ENCODE assay signal across 17 cellular contexts in genomic region chr6:157157228-157157627, GRCh38.
DNase-seq lines count a peak whose midpoint lies in the region; ATAC-seq and TF ChIP-seq lines count a peak whose summit lies in the region.
"Had no signal": no experiment of that assay in that cellular context is flagged by ENCODE, and none has a peak within 500 bp of the region (broad histone marks: within the 10 kb centered on the region; RNA-seq: fewer than 3 reads in every experiment).

No MANE protein-coding gene starts in this region.

- no peak for TF ChIP-seq CTCF in nephron progenitor cell (IDR thresholded peaks at IDR 0.05)

- CTCF ChIA-PET in T-cell (lab: Charles Lee) = no interaction called here

- no peaks in the 10 kb centered on the region for H3K9me3 Mint-ChIP-seq in nephron progenitor cell
- no peaks in the 10 kb centered on the region for H3K9me3 Mint-ChIP-seq in T-cell
- H3K9me3 Mint-ChIP-seq: activated naive CD8-positive, alpha-beta T cell treated with anti-CD3 and anti-CD28 coated beads, Interleukin-2, amount 10 ng/mL, durations not matched to agents 7 days and 5 days; activated T-helper 2 cell treated with anti-CD3 and anti-CD28 coated beads, Interferon-gamma antibody, Interleukin-2, Interleukin-4, amounts not matched to agents 10 μg/mL and 5 μg/mL and 100 μg/mL, durations not matched to agents 14 hours and 24 hours and 36 hours; nephron had no signal

- H3K27ac Mint-ChIP-seq in nephron progenitor cell = peak overlapping the region; percentile 4
- no peak overlapping the region for H3K27ac Mint-ChIP-seq in T-cell
- H3K27ac Mint-ChIP-seq: activated naive CD8-positive, alpha-beta T cell treated with anti-CD3 and anti-CD28 coated beads, Interleukin-2, amount 10 ng/mL, durations not matched to agents 7 days and 5 days; activated T-helper 2 cell treated with anti-CD3 and anti-CD28 coated beads, Interferon-gamma antibody, Interleukin-2, Interleukin-4, amounts not matched to agents 10 μg/mL and 5 μg/mL and 100 μg/mL, durations not matched to agents 14 hours and 24 hours and 36 hours; B cell had no signal

- no peak overlapping the region for H3K4me3 Mint-ChIP-seq in nephron progenitor cell
- no peak overlapping the region for H3K4me3 Mint-ChIP-seq in T-cell
- H3K4me3 Mint-ChIP-seq: activated naive CD8-positive, alpha-beta T cell treated with anti-CD3 and anti-CD28 coated beads, Interleukin-2, amount 10 ng/mL, durations not matched to agents 7 days and 5 days; B cell; nephron had no signal

- H3K4me1 Mint-ChIP-seq in nephron progenitor cell (peaks cover 7% of the 10 kb centered on the region), T-cell (peaks cover 0 to 2% (median 0%) of the 10 kb centered on the region in 3 donors)
- H3K4me1 Mint-ChIP-seq: B cell had no signal

- POLR2A ChIA-PET in T-cell (lab: Charles Lee) = no interaction called here

- peaks cover 45% of the 10 kb centered on the region for H3K36me3 Mint-ChIP-seq in nephron progenitor cell (ENCODE audit: low read depth)
- peaks cover 33% of the 10 kb centered on the region for H3K36me3 Mint-ChIP-seq in T-cell

- no peaks in the 10 kb centered on the region for H3K27me3 Mint-ChIP-seq in nephron progenitor cell (ENCODE audit: low read depth, poor library complexity)
- no peaks in the 10 kb centered on the region for H3K27me3 Mint-ChIP-seq in T-cell
- H3K27me3 Mint-ChIP-seq: activated naive CD8-positive, alpha-beta T cell treated with anti-CD3 and anti-CD28 coated beads, Interleukin-2, amount 10 ng/mL, durations not matched to agents 7 days and 5 days; B cell had no signal

- no peak for ATAC-seq in T-cell (replicated peaks in 1 of 4)
- no peak for ATAC-seq in GM21360 (IDR thresholded peaks at IDR 0.05; ENCODE audit: unreplicated experiment)
- ATAC-seq: esophagus mucosa, gastrocnemius medialis had no signal

- DNase-seq in NCI-H524 (lab: John Stamatoyannopoulos, UW) (peak; percentile 41 to 62), NCI-H524 treated with DMSO at 0.1 percent for 48 hours (lab: John Stamatoyannopoulos, UW) (no peak), NCI-H2029 (lab: John Stamatoyannopoulos, UW) (peak; percentile 83), NCI-H748 treated with DMSO at 0.1 percent for 48 hours (lab: John Stamatoyannopoulos, UW) (peak; percentile 19), nephron progenitor cell (no peak), T-cell (no peak), SIG-M5 (lab: John Stamatoyannopoulos, UW) (no peak)
- DNase-seq: activated naive CD8-positive, alpha-beta T cell treated with anti-CD3 and anti-CD28 coated beads, Interleukin-2, amount 10 ng/mL, durations not matched to agents 7 days and 5 days; gastrocnemius medialis; GDM1; mesendoderm; stimulated activated naive CD4-positive, alpha-beta T cell had no signal

Comparison
In these comparisons a context has a peak if more than half of its experiments do, and no peak if none do; other contexts are left out.
1. DNase-seq: peak in NCI-H524 (2 of 2), NCI-H2029 (single experiment) and NCI-H748 treated with DMSO at 0.1 percent for 48 hours (single experiment); none in NCI-H524 treated with DMSO at 0.1 percent for 48 hours (single experiment), nephron progenitor cell (single experiment), T-cell (0 of 34) and SIG-M5 (single experiment).